In the genomic region with DNA sequence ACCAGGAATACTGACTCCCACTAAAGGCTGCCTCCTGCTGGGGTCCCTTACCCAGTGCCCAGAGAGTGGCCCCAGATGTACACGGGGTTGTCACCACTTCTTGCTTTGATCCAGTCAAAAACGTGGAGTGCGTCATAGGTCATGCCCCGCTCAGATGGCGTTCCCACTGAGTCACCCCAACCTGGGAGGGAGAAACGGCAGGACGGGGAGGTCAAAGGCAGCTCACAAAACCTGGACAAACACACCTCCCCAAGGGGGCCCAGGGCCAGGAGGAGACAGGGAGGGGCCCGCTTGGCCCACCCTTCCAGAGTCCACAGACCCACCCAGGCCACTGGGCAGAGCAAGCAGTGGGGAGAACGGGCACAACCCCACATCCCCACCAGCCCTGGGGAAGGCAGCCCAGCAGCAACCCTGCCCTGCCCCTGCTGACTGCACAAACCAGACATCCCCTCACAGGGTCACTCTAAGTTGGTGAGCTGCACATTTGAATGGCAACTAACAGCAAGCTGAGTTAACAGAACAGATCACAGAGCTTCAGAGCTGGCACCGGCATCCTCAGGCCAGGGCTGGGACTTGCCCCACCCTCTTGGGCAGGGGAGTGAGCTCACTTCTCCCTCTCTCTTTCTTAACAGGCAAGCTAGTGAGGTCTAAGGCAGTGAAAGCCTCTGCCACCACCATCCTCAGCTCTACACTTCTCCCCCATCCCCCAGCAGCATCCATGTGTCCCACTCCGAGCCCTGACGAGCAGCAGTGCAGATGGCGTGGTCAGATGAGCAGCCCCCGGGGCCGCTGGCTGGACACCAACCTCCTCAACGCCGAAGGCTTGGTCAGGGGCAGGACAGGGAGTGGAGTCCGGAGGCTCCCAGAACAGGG, we compare ENCODE assay signal across 8 cellular contexts.
A peak's percentile ranks its signal among the peaks of the same experiment; 100 is the strongest.
DNase-seq lines count a peak whose midpoint lies in the region; ATAC-seq and TF ChIP-seq lines count a peak whose summit lies in the region.

No MANE protein-coding gene starts in this region.

- DNase-seq in ELR (ENCODE audit: low read depth) (peak; percentile 92), NCI-H2196 (lab: John Stamatoyannopoulos, UW; ENCODE audit: unreplicated experiment) (peak; percentile 74), brain microvascular endothelial cell (peak; percentile 87), left lobe of liver (ENCODE audit: low spot score) (no peak), tibial artery (peak; percentile 56 to 73), T-helper 9 cell (no peak), DMS79 (lab: John Stamatoyannopoulos, UW) (no peak)

- peaks cover 0 to 30% (median 19%) of the 10 kb centered on the region in 4 donors for H3K4me1 ChIP-seq in tibial artery

- H3K27me3 ChIP-seq in brain microvascular endothelial cell (replicated peaks) (no peaks in the 10 kb centered on the region), tibial artery (no peaks in the 10 kb centered on the region)

- intact Hi-C loops in tibial artery (cut with DNase I; ENCODE audit: low total_unique reads), result loop anchor here (5.0 kb wide), 1 partner anchor 88 kb away; no protein-coding TSS in a partner anchor

- H3K4me3 ChIP-seq in brain microvascular endothelial cell (ENCODE audit: low read depth, low read length) (peak overlapping the region; percentile 24), tibial artery (no peak overlapping the region)

- H3K27ac ChIP-seq in brain microvascular endothelial cell (peak overlapping the region; percentile 81), tibial artery (peak overlapping the region; percentile 42 to 50)

- H3K9me3 ChIP-seq in tibial artery, result no peaks in the 10 kb centered on the region

- in situ Hi-C loops in brain microvascular endothelial cell (cut with HindIII; ENCODE audit: low pct_ligation_motif_present, low sequenced_read_pairs), result no loop called here

- TF ChIP-seq CTCF in brain microvascular endothelial cell (IDR thresholded peaks at IDR 0.05; ENCODE audit: low read depth, low read length, missing control alignments) (peak; percentile 30), tibial artery (IDR thresholded peaks at IDR 0.05) (no peak)

- ATAC-seq in left lobe of liver (peak; percentile 9), GM21528 (IDR thresholded peaks at IDR 0.05; ENCODE audit: low FRiP score, unreplicated experiment) (no peak)

- H3K36me3 ChIP-seq in brain microvascular endothelial cell (replicated peaks) (no peaks in the 10 kb centered on the region), tibial artery (peaks cover 0 to 30% (median 0%) of the 10 kb centered on the region in 3 donors)

Comparison
In these comparisons a context has a peak if more than half of its experiments do, and no peak if none do; other contexts are left out.
1. DNase-seq: peak in ELR (single experiment), NCI-H2196 (single experiment), brain microvascular endothelial cell (single experiment) and tibial artery (2 of 2); none in left lobe of liver (single experiment), T-helper 9 cell (single experiment) and DMS79 (single experiment).